Comparison of ENCODE assay signal across 1 cellular context in the genomic region with DNA sequence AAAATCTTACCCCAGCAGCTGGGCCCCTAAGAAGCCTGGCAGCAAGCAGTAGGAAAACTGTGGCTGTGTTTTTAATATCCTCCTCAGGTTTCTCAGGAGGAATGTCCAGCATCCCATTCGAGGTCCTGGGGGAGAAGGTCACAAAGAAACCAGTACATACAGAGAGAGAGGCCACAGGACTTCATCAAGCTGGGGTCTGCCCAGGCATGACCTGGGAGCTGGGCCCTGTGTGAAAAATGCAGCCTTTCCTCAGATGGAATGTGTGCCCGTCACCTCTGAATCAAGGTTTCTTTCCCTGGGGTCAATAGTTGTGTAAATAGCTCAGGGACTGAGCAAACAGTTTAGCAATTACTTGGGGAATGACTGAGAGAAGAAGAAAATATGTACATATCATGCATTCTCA.
TF ChIP-seq lines count a peak whose summit lies in the region.

No MANE protein-coding gene starts in this region.

TF ChIP-seq in HepG2, 621 proteins besides CTCF, POLR2A, EP300 and RAD21 (continued from another document and continues in another):
- TF ChIP-seq, protein P1, sequence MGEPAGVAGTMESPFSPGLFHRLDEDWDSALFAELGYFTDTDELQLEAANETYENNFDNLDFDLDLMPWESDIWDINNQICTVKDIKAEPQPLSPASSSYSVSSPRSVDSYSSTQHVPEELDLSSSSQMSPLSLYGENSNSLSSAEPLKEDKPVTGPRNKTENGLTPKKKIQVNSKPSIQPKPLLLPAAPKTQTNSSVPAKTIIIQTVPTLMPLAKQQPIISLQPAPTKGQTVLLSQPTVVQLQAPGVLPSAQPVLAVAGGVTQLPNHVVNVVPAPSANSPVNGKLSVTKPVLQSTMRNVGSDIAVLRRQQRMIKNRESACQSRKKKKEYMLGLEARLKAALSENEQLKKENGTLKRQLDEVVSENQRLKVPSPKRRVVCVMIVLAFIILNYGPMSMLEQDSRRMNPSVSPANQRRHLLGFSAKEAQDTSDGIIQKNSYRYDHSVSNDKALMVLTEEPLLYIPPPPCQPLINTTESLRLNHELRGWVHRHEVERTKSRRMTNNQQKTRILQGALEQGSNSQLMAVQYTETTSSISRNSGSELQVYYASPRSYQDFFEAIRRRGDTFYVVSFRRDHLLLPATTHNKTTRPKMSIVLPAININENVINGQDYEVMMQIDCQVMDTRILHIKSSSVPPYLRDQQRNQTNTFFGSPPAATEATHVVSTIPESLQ (CRISPR knock-in tag; conservative IDR thresholded peaks at IDR 0.05), result 0 out of 2 replicates have a peak, but pooled peaks have one; percentile 53
- TF ChIP-seq, protein P2, sequence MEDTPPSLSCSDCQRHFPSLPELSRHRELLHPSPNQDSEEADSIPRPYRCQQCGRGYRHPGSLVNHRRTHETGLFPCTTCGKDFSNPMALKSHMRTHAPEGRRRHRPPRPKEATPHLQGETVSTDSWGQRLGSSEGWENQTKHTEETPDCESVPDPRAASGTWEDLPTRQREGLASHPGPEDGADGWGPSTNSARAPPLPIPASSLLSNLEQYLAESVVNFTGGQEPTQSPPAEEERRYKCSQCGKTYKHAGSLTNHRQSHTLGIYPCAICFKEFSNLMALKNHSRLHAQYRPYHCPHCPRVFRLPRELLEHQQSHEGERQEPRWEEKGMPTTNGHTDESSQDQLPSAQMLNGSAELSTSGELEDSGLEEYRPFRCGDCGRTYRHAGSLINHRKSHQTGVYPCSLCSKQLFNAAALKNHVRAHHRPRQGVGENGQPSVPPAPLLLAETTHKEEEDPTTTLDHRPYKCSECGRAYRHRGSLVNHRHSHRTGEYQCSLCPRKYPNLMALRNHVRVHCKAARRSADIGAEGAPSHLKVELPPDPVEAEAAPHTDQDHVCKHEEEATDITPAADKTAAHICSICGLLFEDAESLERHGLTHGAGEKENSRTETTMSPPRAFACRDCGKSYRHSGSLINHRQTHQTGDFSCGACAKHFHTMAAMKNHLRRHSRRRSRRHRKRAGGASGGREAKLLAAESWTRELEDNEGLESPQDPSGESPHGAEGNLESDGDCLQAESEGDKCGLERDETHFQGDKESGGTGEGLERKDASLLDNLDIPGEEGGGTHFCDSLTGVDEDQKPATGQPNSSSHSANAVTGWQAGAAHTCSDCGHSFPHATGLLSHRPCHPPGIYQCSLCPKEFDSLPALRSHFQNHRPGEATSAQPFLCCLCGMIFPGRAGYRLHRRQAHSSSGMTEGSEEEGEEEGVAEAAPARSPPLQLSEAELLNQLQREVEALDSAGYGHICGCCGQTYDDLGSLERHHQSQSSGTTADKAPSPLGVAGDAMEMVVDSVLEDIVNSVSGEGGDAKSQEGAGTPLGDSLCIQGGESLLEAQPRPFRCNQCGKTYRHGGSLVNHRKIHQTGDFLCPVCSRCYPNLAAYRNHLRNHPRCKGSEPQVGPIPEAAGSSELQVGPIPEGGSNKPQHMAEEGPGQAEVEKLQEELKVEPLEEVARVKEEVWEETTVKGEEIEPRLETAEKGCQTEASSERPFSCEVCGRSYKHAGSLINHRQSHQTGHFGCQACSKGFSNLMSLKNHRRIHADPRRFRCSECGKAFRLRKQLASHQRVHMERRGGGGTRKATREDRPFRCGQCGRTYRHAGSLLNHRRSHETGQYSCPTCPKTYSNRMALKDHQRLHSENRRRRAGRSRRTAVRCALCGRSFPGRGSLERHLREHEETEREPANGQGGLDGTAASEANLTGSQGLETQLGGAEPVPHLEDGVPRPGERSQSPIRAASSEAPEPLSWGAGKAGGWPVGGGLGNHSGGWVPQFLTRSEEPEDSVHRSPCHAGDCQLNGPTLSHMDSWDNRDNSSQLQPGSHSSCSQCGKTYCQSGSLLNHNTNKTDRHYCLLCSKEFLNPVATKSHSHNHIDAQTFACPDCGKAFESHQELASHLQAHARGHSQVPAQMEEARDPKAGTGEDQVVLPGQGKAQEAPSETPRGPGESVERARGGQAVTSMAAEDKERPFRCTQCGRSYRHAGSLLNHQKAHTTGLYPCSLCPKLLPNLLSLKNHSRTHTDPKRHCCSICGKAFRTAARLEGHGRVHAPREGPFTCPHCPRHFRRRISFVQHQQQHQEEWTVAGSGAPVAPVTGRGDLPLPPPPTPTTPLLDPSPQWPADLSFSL (CRISPR knock-in tag; IDR thresholded peaks at IDR 0.05), result no peak
- no peak for TF ChIP-seq TBP (CRISPR knock-in tag; IDR thresholded peaks at IDR 0.05)
- TF ChIP-seq RNF2 (conservative IDR thresholded peaks at IDR 0.05; ENCODE audit: low read depth), result no peak
- TF ChIP-seq MAF1 (CRISPR knock-in tag; IDR thresholded peaks at IDR 0.05; ENCODE audit: borderline replicate concordance), result no peak
- no peak for TF ChIP-seq ZBTB42 (CRISPR knock-in tag; IDR thresholded peaks at IDR 0.05)
- peak; percentile 99 for TF ChIP-seq SALL1 (CRISPR knock-in tag; IDR thresholded peaks at IDR 0.05)
- no peak for TF ChIP-seq ZNF713 (CRISPR knock-in tag; IDR thresholded peaks at IDR 0.05)
- peak; percentile 84 for TF ChIP-seq HDAC1 (CRISPR knock-in tag; IDR thresholded peaks at IDR 0.05)
- no peak for TF ChIP-seq PCBP1 (IDR thresholded peaks at IDR 0.05; ENCODE audit: borderline replicate concordance, low read depth, low read length)
- peak; percentile 85 for TF ChIP-seq NFIC (IDR thresholded peaks at IDR 0.05; ENCODE audit: low read length)
- TF ChIP-seq, protein P3, sequence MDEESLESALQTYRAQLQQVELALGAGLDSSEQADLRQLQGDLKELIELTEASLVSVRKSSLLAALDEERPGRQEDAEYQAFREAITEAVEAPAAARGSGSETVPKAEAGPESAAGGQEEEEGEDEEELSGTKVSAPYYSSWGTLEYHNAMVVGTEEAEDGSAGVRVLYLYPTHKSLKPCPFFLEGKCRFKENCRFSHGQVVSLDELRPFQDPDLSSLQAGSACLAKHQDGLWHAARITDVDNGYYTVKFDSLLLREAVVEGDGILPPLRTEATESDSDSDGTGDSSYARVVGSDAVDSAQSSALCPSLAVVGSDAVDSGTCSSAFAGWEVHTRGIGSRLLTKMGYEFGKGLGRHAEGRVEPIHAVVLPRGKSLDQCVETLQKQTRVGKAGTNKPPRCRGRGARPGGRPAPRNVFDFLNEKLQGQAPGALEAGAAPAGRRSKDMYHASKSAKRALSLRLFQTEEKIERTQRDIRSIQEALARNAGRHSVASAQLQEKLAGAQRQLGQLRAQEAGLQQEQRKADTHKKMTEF (CRISPR knock-in tag; IDR thresholded peaks at IDR 0.05), result peak; percentile 91
- TF ChIP-seq, protein P4, sequence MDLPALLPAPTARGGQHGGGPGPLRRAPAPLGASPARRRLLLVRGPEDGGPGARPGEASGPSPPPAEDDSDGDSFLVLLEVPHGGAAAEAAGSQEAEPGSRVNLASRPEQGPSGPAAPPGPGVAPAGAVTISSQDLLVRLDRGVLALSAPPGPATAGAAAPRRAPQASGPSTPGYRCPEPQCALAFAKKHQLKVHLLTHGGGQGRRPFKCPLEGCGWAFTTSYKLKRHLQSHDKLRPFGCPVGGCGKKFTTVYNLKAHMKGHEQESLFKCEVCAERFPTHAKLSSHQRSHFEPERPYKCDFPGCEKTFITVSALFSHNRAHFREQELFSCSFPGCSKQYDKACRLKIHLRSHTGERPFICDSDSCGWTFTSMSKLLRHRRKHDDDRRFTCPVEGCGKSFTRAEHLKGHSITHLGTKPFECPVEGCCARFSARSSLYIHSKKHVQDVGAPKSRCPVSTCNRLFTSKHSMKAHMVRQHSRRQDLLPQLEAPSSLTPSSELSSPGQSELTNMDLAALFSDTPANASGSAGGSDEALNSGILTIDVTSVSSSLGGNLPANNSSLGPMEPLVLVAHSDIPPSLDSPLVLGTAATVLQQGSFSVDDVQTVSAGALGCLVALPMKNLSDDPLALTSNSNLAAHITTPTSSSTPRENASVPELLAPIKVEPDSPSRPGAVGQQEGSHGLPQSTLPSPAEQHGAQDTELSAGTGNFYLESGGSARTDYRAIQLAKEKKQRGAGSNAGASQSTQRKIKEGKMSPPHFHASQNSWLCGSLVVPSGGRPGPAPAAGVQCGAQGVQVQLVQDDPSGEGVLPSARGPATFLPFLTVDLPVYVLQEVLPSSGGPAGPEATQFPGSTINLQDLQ (CRISPR knock-in tag; IDR thresholded peaks at IDR 0.05), result no peak
- TF ChIP-seq ZNF607 (CRISPR knock-in tag; IDR thresholded peaks at IDR 0.05; ENCODE audit: borderline replicate concordance), result 0 out of 2 replicates have a peak, but pooled peaks have one; percentile 44
- TF ChIP-seq, protein P5, sequence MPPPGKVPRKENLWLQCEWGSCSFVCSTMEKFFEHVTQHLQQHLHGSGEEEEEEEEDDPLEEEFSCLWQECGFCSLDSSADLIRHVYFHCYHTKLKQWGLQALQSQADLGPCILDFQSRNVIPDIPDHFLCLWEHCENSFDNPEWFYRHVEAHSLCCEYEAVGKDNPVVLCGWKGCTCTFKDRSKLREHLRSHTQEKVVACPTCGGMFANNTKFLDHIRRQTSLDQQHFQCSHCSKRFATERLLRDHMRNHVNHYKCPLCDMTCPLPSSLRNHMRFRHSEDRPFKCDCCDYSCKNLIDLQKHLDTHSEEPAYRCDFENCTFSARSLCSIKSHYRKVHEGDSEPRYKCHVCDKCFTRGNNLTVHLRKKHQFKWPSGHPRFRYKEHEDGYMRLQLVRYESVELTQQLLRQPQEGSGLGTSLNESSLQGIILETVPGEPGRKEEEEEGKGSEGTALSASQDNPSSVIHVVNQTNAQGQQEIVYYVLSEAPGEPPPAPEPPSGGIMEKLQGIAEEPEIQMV (CRISPR knock-in tag; IDR thresholded peaks at IDR 0.05; ENCODE audit: low read depth), result no peak
- no peak for TF ChIP-seq MEIS1 (CRISPR knock-in tag; IDR thresholded peaks at IDR 0.05; ENCODE audit: borderline replicate concordance)
- TF ChIP-seq, protein P6, sequence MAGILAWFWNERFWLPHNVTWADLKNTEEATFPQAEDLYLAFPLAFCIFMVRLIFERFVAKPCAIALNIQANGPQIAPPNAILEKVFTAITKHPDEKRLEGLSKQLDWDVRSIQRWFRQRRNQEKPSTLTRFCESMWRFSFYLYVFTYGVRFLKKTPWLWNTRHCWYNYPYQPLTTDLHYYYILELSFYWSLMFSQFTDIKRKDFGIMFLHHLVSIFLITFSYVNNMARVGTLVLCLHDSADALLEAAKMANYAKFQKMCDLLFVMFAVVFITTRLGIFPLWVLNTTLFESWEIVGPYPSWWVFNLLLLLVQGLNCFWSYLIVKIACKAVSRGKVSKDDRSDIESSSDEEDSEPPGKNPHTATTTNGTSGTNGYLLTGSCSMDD (CRISPR knock-in tag; IDR thresholded peaks at IDR 0.05), result no peak
- TF ChIP-seq KMT2A (CRISPR knock-in tag; IDR thresholded peaks at IDR 0.05), result 0 out of 2 replicates have a peak, but pooled peaks have one; percentile 38
- peak; percentile 80; the same call in 1 of the 2 replicates for TF ChIP-seq ERF (CRISPR knock-in tag; IDR thresholded peaks at IDR 0.05)
- peak; percentile 87; the same call in 1 of the 2 replicates for TF ChIP-seq FOXK1 (CRISPR knock-in tag; IDR thresholded peaks at IDR 0.05; ENCODE audit: borderline replicate concordance, low read depth)
- TF ChIP-seq, protein P7, sequence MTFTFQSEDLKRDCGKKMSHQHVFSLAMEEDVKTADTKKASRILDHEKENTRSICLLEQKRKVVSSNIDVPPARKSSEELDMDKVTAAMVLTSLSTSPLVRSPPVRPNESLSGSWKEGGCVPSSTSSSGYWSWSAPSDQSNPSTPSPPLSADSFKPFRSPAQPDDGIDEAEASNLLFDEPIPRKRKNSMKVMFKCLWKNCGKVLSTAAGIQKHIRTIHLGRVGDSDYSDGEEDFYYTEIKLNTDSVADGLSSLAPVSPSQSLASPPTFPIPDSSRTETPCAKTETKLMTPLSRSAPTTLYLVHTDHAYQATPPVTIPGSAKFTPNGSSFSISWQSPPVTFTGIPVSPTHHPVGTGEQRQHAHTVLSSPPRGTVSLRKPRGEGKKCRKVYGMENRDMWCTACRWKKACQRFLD (CRISPR knock-in tag; IDR thresholded peaks at IDR 0.05; ENCODE audit: borderline replicate concordance), result no peak
- no peak for TF ChIP-seq ZNF382 (CRISPR knock-in tag; IDR thresholded peaks at IDR 0.05; ENCODE audit: borderline replicate concordance)
- no peak for TF ChIP-seq ZNF563 (CRISPR knock-in tag; IDR thresholded peaks at IDR 0.05)
- TF ChIP-seq ZNF101 (CRISPR knock-in tag; IDR thresholded peaks at IDR 0.05; ENCODE audit: borderline replicate concordance, low read depth), result no peak
- peak; percentile 91 for TF ChIP-seq ISL2 (CRISPR knock-in tag; IDR thresholded peaks at IDR 0.05)
- TF ChIP-seq, protein P8, sequence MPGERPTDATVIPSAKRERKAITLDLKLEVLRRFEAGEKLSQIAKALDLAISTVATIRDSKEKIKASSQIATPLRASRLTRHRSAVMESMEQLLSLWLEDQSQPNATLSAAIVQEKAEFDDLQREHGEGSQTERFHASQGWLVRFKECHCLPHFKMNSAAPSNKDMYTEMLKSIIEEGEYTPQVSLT (CRISPR knock-in tag; IDR thresholded peaks at IDR 0.05; ENCODE audit: borderline replicate concordance, low read depth), result no peak
- TF ChIP-seq, protein P9, sequence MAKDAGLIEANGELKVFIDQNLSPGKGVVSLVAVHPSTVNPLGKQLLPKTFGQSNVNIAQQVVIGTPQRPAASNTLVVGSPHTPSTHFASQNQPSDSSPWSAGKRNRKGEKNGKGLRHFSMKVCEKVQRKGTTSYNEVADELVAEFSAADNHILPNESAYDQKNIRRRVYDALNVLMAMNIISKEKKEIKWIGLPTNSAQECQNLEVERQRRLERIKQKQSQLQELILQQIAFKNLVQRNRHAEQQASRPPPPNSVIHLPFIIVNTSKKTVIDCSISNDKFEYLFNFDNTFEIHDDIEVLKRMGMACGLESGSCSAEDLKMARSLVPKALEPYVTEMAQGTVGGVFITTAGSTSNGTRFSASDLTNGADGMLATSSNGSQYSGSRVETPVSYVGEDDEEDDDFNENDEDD (CRISPR knock-in tag; IDR thresholded peaks at IDR 0.05; ENCODE audit: borderline replicate concordance), result 0 out of 2 replicates have a peak, but pooled peaks have one; percentile 31
- no peak for TF ChIP-seq ZNF841 (CRISPR knock-in tag; IDR thresholded peaks at IDR 0.05; ENCODE audit: borderline replicate concordance)
- TF ChIP-seq FLYWCH1 (CRISPR knock-in tag; IDR thresholded peaks at IDR 0.05), result no peak
- TF ChIP-seq ZNF180 (CRISPR knock-in tag; IDR thresholded peaks at IDR 0.05; ENCODE audit: borderline replicate concordance, low read depth), result no peak
- TF ChIP-seq NFE2 (CRISPR knock-in tag; IDR thresholded peaks at IDR 0.05), result no peak
- no peak for TF ChIP-seq SRSF9 (IDR thresholded peaks at IDR 0.05; ENCODE audit: borderline replicate concordance, insufficient read depth, low read depth, low read length, poor library complexity, severe bottlenecking)
- no peak for TF ChIP-seq ZFYVE20 (CRISPR knock-in tag; IDR thresholded peaks at IDR 0.05; ENCODE audit: borderline replicate concordance, low read depth)
